8 cellular contexts compared by ENCODE assay signal in genomic region chr2:8836979-8837794, GRCh38. TPM values are rescaled to one million over a fixed set of nuclear protein-coding genes. Genes with fewer than 3 reads are reported as not detected.
A peak's percentile ranks its signal among the peaks of the same experiment; 100 is the strongest.
DNase-seq lines count a peak whose midpoint lies in the region; ATAC-seq, FAIRE-seq and TF ChIP-seq lines count a peak whose summit lies in the region.

KIDINS220 (minus strand) TSS chr2:8837613; CDS start chr2:8827093, 10,520 bp downstream.

- FAIRE-seq in A549 (lab: Jason Lieb, UNC), result no peak
- no peak for FAIRE-seq in small intestine (lab: Jason Lieb, UNC)

- intact Hi-C loops in breast epithelium (cut with DNase I; ENCODE audit: low total_unique reads), result no loop called here

- H3K36me3 ChIP-seq in WERI-Rb-1 (peaks cover 5% of the 10 kb centered on the region), breast epithelium (no peaks in the 10 kb centered on the region), iPS-20b (ENCODE audit: insufficient read depth, low read depth, low read length) (no peaks in the 10 kb centered on the region), small intestine (ENCODE audit: control insufficient read depth in 2 of 2, insufficient read depth in 2 of 2, low read length in 2 of 2) (no peaks in the 10 kb centered on the region)

- WGBS in A549 (ENCODE audit: missing lambda C conversion rate), result under 1% methylated on average over 21 of the region's 67 CpGs
- WGBS in small intestine, 3 donors, result 1% methylated on average over 64 to 67 of the region's 67 CpGs

- H3K9ac ChIP-seq in iPS-20b (ENCODE audit: low read depth, low read length), result peak within 1 kb of the TSS; percentile 81

- H3K9me3 ChIP-seq in A549, result no peaks in the 10 kb centered on the region
- no peaks in the 10 kb centered on the region for H3K9me3 ChIP-seq in WERI-Rb-1 (ENCODE audit: severe bottlenecking)
- no peaks in the 10 kb centered on the region for H3K9me3 ChIP-seq in breast epithelium
- no peaks in the 10 kb centered on the region for H3K9me3 ChIP-seq in iPS-20b (ENCODE audit: insufficient read depth, low read depth, low read length)
- H3K9me3 ChIP-seq in small intestine (ENCODE audit: control insufficient read depth, low read depth), result no peaks in the 10 kb centered on the region

- peak; percentile 96 for TF ChIP-seq POLR2A in A549 (IDR thresholded peaks at IDR 0.05; ENCODE audit: low read length)
- peak; percentile 88 for TF ChIP-seq POLR2A in GM18526 (IDR thresholded peaks at IDR 0.05; ENCODE audit: extremely low read depth, insufficient read length)
- no peak for TF ChIP-seq POLR2A in breast epithelium (IDR thresholded peaks at IDR 0.05)

- CTCF ChIA-PET in A549 (lab: Yijun Ruan, JAX), result interaction anchor here (0.9 kb wide), 1 partner anchor 43 kb away, joined by 3 read pairs; no protein-coding TSS in a partner anchor

- peak; percentile 84 to 95 for ATAC-seq in A549
- ATAC-seq in HG03064 (IDR thresholded peaks at IDR 0.05; ENCODE audit: low read depth, unreplicated experiment), result peak; percentile 94

- peak; percentile 87 to 96 for DNase-seq in A549 (ENCODE audit: low read depth in 1 of 2, low spot score in 1 of 2)
- peak; percentile 66 for DNase-seq in NCI-H2107 treated with DMSO at 0.1 percent for 48 hours (lab: John Stamatoyannopoulos, UW; ENCODE audit: unreplicated experiment)
- DNase-seq in WERI-Rb-1, result peak; percentile 86
- DNase-seq in breast epithelium (ENCODE audit: low spot score in 2 of 2), result peak; percentile 80 to 90
- peak; percentile 89 for DNase-seq in small intestine

- H3K27me3 ChIP-seq in WERI-Rb-1 (ENCODE audit: insufficient read depth, low read depth, severe bottlenecking), result no peaks in the 10 kb centered on the region
- no peaks in the 10 kb centered on the region for H3K27me3 ChIP-seq in breast epithelium
- peaks cover 10% of the 10 kb centered on the region; the same call in 1 of the 2 replicates for H3K27me3 ChIP-seq in iPS-20b (ENCODE audit: insufficient read depth, low read length)
- no peaks in the 10 kb centered on the region for H3K27me3 ChIP-seq in small intestine (ENCODE audit: control insufficient read depth in 2 of 2, insufficient read depth in 2 of 2, low read length in 2 of 2)

- TF ChIP-seq RAD21 in A549 (conservative IDR thresholded peaks at IDR 0.05 in 1 of 2, IDR thresholded peaks at IDR 0.05 in 1 of 2), result no peak

- H3K4me3 ChIP-seq in A549 (peak within 1 kb of the TSS; percentile 95), WERI-Rb-1 (ENCODE audit: low read depth, low read length) (peak within 1 kb of the TSS; percentile 91), breast epithelium (peak within 1 kb of the TSS; percentile 87 to 98 (median 98)), iPS-20b (ENCODE audit: low read length) (peak within 1 kb of the TSS; percentile 93), small intestine (ENCODE audit: low read depth in 1 of 2, low read length in 2 of 2) (peak within 1 kb of the TSS; percentile 87 to 95)

- H3K4me2 ChIP-seq in A549, result peak within 1 kb of the TSS; percentile 86

- POLR2A ChIA-PET in A549 (lab: Yijun Ruan, JAX), result interaction anchor here (0.6 to 0.7 kb wide), 4 partner anchors 12 to 1831 kb away, joined by 3 to 5 read pairs (median 4); no protein-coding TSS in a partner anchor

- TF ChIP-seq EP300 in A549 (IDR thresholded peaks at IDR 0.05), result no peak

- TF ChIP-seq CTCF in A549 (IDR thresholded peaks at IDR 0.05) (no peak), WERI-Rb-1 (IDR thresholded peaks at IDR 0.05; ENCODE audit: low read depth, low read length) (no peak), breast epithelium (IDR thresholded peaks at IDR 0.05) (no peak)

- H3K27ac ChIP-seq in A549, result peak within 1 kb of the TSS; percentile 82 to 89
- H3K27ac ChIP-seq in WERI-Rb-1, result peak within 1 kb of the TSS; percentile 67
- peak within 1 kb of the TSS; percentile 78 to 86 for H3K27ac ChIP-seq in breast epithelium
- no peak within 1 kb of the TSS for H3K27ac ChIP-seq in iPS-20b (ENCODE audit: low read length)
- H3K27ac ChIP-seq in small intestine (ENCODE audit: low read depth in 1 of 2, low read length in 1 of 2), result peak within 1 kb of the TSS; percentile 75 to 93

- H3K4me1 ChIP-seq in A549 (peaks cover 12% of the 10 kb centered on the region; the same call in 2 of the 3 replicates), breast epithelium (no peaks in the 10 kb centered on the region), iPS-20b (ENCODE audit: insufficient read depth, low read length) (peaks cover 6% of the 10 kb centered on the region; the same call in 1 of the 2 replicates), small intestine (ENCODE audit: control insufficient read depth in 2 of 2, insufficient read depth in 1 of 2, low read depth in 1 of 2, low read length in 1 of 2) (peaks cover 2 to 22% of the 10 kb centered on the region in 2 donors)

TF ChIP-seq in A549, 52 proteins besides CTCF, POLR2A, EP300 and RAD21:
- TF ChIP-seq, protein P1, sequence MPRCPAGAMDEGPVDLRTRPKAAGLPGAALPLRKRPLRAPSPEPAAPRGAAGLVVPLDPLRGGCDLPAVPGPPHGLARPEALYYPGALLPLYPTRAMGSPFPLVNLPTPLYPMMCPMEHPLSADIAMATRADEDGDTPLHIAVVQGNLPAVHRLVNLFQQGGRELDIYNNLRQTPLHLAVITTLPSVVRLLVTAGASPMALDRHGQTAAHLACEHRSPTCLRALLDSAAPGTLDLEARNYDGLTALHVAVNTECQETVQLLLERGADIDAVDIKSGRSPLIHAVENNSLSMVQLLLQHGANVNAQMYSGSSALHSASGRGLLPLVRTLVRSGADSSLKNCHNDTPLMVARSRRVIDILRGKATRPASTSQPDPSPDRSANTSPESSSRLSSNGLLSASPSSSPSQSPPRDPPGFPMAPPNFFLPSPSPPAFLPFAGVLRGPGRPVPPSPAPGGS (IDR thresholded peaks at IDR 0.05), result 0 out of 3 replicates have a peak, but pooled peaks have one; percentile 33
- TF ChIP-seq, protein P2, sequence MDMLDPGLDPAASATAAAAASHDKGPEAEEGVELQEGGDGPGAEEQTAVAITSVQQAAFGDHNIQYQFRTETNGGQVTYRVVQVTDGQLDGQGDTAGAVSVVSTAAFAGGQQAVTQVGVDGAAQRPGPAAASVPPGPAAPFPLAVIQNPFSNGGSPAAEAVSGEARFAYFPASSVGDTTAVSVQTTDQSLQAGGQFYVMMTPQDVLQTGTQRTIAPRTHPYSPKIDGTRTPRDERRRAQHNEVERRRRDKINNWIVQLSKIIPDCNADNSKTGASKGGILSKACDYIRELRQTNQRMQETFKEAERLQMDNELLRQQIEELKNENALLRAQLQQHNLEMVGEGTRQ (IDR thresholded peaks at IDR 0.05), result peak; percentile 86
- TF ChIP-seq PHF8 (IDR thresholded peaks at IDR 0.05; ENCODE audit: borderline replicate concordance, low read depth) (peak; percentile 90), JUN (IDR thresholded peaks at IDR 0.05) (peak in 1 of 2 experiments; percentile 56; a peak in 2 of 5 replicates), MAX (IDR thresholded peaks at IDR 0.05) (peak; percentile 76), HDAC2 (IDR thresholded peaks at IDR 0.05) (0 out of 2 replicates have a peak, but pooled peaks have one; percentile 44), HES2 (IDR thresholded peaks at IDR 0.05) (no peak), KDM5A (IDR thresholded peaks at IDR 0.05) (peak; percentile 93), BHLHE40 (IDR thresholded peaks at IDR 0.05; ENCODE audit: low read depth, low read length) (peak; percentile 58), TP53 (CRISPR knock-in tag; IDR thresholded peaks at IDR 0.05) (no peak)
- TF ChIP-seq, protein P3, sequence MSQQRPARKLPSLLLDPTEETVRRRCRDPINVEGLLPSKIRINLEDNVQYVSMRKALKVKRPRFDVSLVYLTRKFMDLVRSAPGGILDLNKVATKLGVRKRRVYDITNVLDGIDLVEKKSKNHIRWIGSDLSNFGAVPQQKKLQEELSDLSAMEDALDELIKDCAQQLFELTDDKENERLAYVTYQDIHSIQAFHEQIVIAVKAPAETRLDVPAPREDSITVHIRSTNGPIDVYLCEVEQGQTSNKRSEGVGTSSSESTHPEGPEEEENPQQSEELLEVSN (IDR thresholded peaks at IDR 0.05; ENCODE audit: borderline replicate concordance, low read depth), result peak; percentile 49; the same call in 1 of the 2 replicates

RNA-seq across cellular contexts. Expression of gene KIDINS220, which starts in this region (rescaled TPM):
- 38.5 and 45.9 TPM in 2 replicates for polyA plus RNA-seq in A549 (2011; rRNA removed)
- 7.1 and 10.7 TPM in 2 replicates for polyA plus RNA-seq in A549 (2012; cell fraction: cytosol; rRNA removed)
- 21.2 and 33.0 TPM in 2 replicates for polyA plus RNA-seq in A549 (2012; cell fraction: nucleus; rRNA removed)
- polyA plus RNA-seq in A549 (2017; fragmentation: RNase III; extraction: RNeasy Plus Mini Kit Qiagen cat#74134 plus additional on column Dnase treatment), result 16.4 to 16.9 TPM (median 16.5 TPM) in 3 replicates
- 82.6 and 87.3 TPM in 2 replicates for polyA minus RNA-seq in A549 (2011; rRNA and poly(A)+ RNA removed)
- 100 to 1,000 TPM in 1 of 3 donors, 10 to 100 TPM in 2; 73.1 to 120 (median 87.2) TPM for total RNA-seq in breast epithelium
- polyA plus RNA-seq in small intestine, result 10 to 100 TPM in 1 of 3 donors, 1 to 10 TPM in 2; 4.6 to 15.2 (median 6.9) TPM
